1 cellular context compared by ENCODE assay signal in genomic region chr4:121069419-121069818, GRCh38.
TF ChIP-seq lines count a peak whose summit lies in the region.

No MANE protein-coding gene starts in this region.

TF ChIP-seq in neural cell, 6 proteins besides CTCF, POLR2A, EP300 and RAD21 (continued from another document):
- TF ChIP-seq REST (IDR thresholded peaks at IDR 0.05; ENCODE audit: borderline replicate concordance) = no peak
- TF ChIP-seq EZH2 (IDR thresholded peaks at IDR 0.05; ENCODE audit: borderline replicate concordance, insufficient read depth, low read length, poor library complexity, severe bottlenecking) = no peak
